ENCODE assay signal across 22 cellular contexts in genomic region chr5:111099058-111099778, GRCh38. TPM values are rescaled to one million over a fixed set of nuclear protein-coding genes. Genes with fewer than 3 reads are reported as not detected.
DNase-seq lines count a peak whose midpoint lies in the region; ATAC-seq, FAIRE-seq and TF ChIP-seq lines count a peak whose summit lies in the region.
"Had no signal": no experiment of that assay in that cellular context is flagged by ENCODE, and none has a peak within 500 bp of the region (broad histone marks: within the 10 kb centered on the region; RNA-seq: fewer than 3 reads in every experiment).

No MANE protein-coding gene starts in this region.

- no peak for TF ChIP-seq CTCF in HEK293 (tag by site-specific recombination; IDR thresholded peaks at IDR 0.05)
- no peak for TF ChIP-seq CTCF in astrocyte (IDR thresholded peaks at IDR 0.05; ENCODE audit: insufficient read depth, low read depth, low read length)

- CTCF ChIA-PET in HEK293 (lab: Yijun Ruan, JAX) = interaction anchor here (0.6 kb wide), 1 partner anchor 448 kb away, joined by 4 read pairs; no protein-coding TSS in a partner anchor
- CTCF ChIA-PET in activated CD8-positive, alpha-beta memory T cell treated with anti-CD3 and anti-CD28 coated beads, Interleukin-2, amount 10 ng/mL, durations not matched to agents 7 days and 5 days (lab: Charles Lee) = interaction anchor here (0.7 to 1.0 kb wide), 2 partner anchors 42 to 59 kb away, joined by 3 read pairs; no protein-coding TSS in a partner anchor

- H3K9me3 Mint-ChIP-seq in astrocyte (ENCODE audit: unreplicated experiment) = no peaks in the 10 kb centered on the region
- no peaks in the 10 kb centered on the region for H3K9me3 Mint-ChIP-seq in T-helper 2 cell treated with Interferon-gamma antibody and Interleukin-4, amounts not matched to agents 5 μg/mL and 100 μg/mL, for 36 hours
- H3K9me3 Mint-ChIP-seq in activated CD8-positive, alpha-beta memory T cell treated with anti-CD3 and anti-CD28 coated beads, Interleukin-2, amount 10 ng/mL, durations not matched to agents 7 days and 5 days (ENCODE audit: low read depth) = no peaks in the 10 kb centered on the region

- H3K79me2 ChIP-seq in astrocyte (ENCODE audit: insufficient read depth, low read length) = peaks cover 45% of the 10 kb centered on the region

- peaks cover 14% of the 10 kb centered on the region for H4K20me1 ChIP-seq in astrocyte (ENCODE audit: insufficient read depth, low read length)

- H3K9me3 ChIP-seq in HEK293 (ENCODE audit: control insufficient read depth, insufficient read depth, low read depth, low read length) (no peaks in the 10 kb centered on the region), astrocyte (ENCODE audit: insufficient read depth, low read depth, low read length) (no peaks in the 10 kb centered on the region)
- H3K9me3 ChIP-seq: HAP-1, SK-N-SH had no signal

- no peak overlapping the region for H3K4me3 Mint-ChIP-seq in astrocyte (ENCODE audit: unreplicated experiment)
- no peak overlapping the region for H3K4me3 Mint-ChIP-seq in T-helper 2 cell treated with Interferon-gamma antibody and Interleukin-4, amounts not matched to agents 5 μg/mL and 100 μg/mL, for 36 hours
- no peak overlapping the region for H3K4me3 Mint-ChIP-seq in activated CD8-positive, alpha-beta memory T cell treated with anti-CD3 and anti-CD28 coated beads, Interleukin-2, amount 10 ng/mL, durations not matched to agents 7 days and 5 days
- H3K4me3 Mint-ChIP-seq: B cell had no signal

- peaks cover 36 to 78% of the 10 kb centered on the region in 2 experiments for H3K36me3 ChIP-seq in HEK293 (ENCODE audit: control insufficient read depth in 2 of 2, insufficient read depth in 1 of 2, low read length in 2 of 2)
- peaks cover 52% of the 10 kb centered on the region for H3K36me3 ChIP-seq in astrocyte (ENCODE audit: insufficient read depth, low read length)

- H3K27ac ChIP-seq in HEK293 (ENCODE audit: extremely low read depth, low read depth, low read length) (no peak overlapping the region), astrocyte (ENCODE audit: low read depth, low read length) (no peak overlapping the region)

- POLR2A ChIA-PET in HEK293 (lab: Yijun Ruan, JAX) = no interaction called here

- no peaks in the 10 kb centered on the region for H3K27me3 Mint-ChIP-seq in astrocyte (ENCODE audit: low read depth, unreplicated experiment)
- H3K27me3 Mint-ChIP-seq in T-helper 2 cell treated with Interferon-gamma antibody and Interleukin-4, amounts not matched to agents 5 μg/mL and 100 μg/mL, for 36 hours (ENCODE audit: low read depth) = no peaks in the 10 kb centered on the region
- H3K27me3 Mint-ChIP-seq in activated CD8-positive, alpha-beta memory T cell treated with anti-CD3 and anti-CD28 coated beads, Interleukin-2, amount 10 ng/mL, durations not matched to agents 7 days and 5 days = no peaks in the 10 kb centered on the region
- H3K27me3 Mint-ChIP-seq: B cell had no signal

- H3K36me3 Mint-ChIP-seq in astrocyte (ENCODE audit: low read depth, unreplicated experiment) = peaks cover 3% of the 10 kb centered on the region
- H3K36me3 Mint-ChIP-seq in T-helper 2 cell treated with Interferon-gamma antibody and Interleukin-4, amounts not matched to agents 5 μg/mL and 100 μg/mL, for 36 hours (ENCODE audit: low read depth) = peaks cover 35% of the 10 kb centered on the region
- H3K36me3 Mint-ChIP-seq in activated CD8-positive, alpha-beta memory T cell treated with anti-CD3 and anti-CD28 coated beads, Interleukin-2, amount 10 ng/mL, durations not matched to agents 7 days and 5 days = peaks cover 34% of the 10 kb centered on the region

- FAIRE-seq in astrocyte (lab: Jason Lieb, UNC) = no peak
- FAIRE-seq in islet of Langerhans (lab: Jason Lieb, UNC) = peak; percentile 56

- ATAC-seq in activated CD8-positive, alpha-beta memory T cell treated with anti-CD3 and anti-CD28 coated beads, Interleukin-2, amount 10 ng/mL, durations not matched to agents 7 days and 5 days = no peak
- ATAC-seq in GM21360 (IDR thresholded peaks at IDR 0.05; ENCODE audit: unreplicated experiment) = no peak

- peaks cover 6% of the 10 kb centered on the region for H3K4me1 Mint-ChIP-seq in astrocyte (ENCODE audit: low read depth, unreplicated experiment)
- peaks cover 21% of the 10 kb centered on the region for H3K4me1 Mint-ChIP-seq in T-helper 2 cell treated with Interferon-gamma antibody and Interleukin-4, amounts not matched to agents 5 μg/mL and 100 μg/mL, for 36 hours (ENCODE audit: low read depth)
- peaks cover 21% of the 10 kb centered on the region for H3K4me1 Mint-ChIP-seq in activated CD8-positive, alpha-beta memory T cell treated with anti-CD3 and anti-CD28 coated beads, Interleukin-2, amount 10 ng/mL, durations not matched to agents 7 days and 5 days

- no peaks in the 10 kb centered on the region for H3K4me1 ChIP-seq in HEK293 (ENCODE audit: control insufficient read depth, insufficient read depth, low read length)
- H3K4me1 ChIP-seq in astrocyte (ENCODE audit: insufficient read depth, low read length) = peaks cover under 1% of the 10 kb centered on the region

- no peak overlapping the region for H3K9ac ChIP-seq in astrocyte (ENCODE audit: low read length)
- H3K9ac ChIP-seq: SK-N-SH had no signal

- no peak overlapping the region for H3K27ac Mint-ChIP-seq in astrocyte (ENCODE audit: unreplicated experiment)
- no peak overlapping the region for H3K27ac Mint-ChIP-seq in T-helper 2 cell treated with Interferon-gamma antibody and Interleukin-4, amounts not matched to agents 5 μg/mL and 100 μg/mL, for 36 hours
- no peak overlapping the region for H3K27ac Mint-ChIP-seq in activated CD8-positive, alpha-beta memory T cell treated with anti-CD3 and anti-CD28 coated beads, Interleukin-2, amount 10 ng/mL, durations not matched to agents 7 days and 5 days
- H3K27ac Mint-ChIP-seq: B cell had no signal

- H3K4me3 ChIP-seq in HEK293 (ENCODE audit: low read depth, low read length) (no peak overlapping the region), astrocyte (ENCODE audit: insufficient read depth, low read depth, low read length) (no peak overlapping the region)
- H3K4me3 ChIP-seq: HAP-1 had no signal

- H2AFZ ChIP-seq in astrocyte (ENCODE audit: low read depth, low read length) = no peak overlapping the region

- no peaks in the 10 kb centered on the region for H3K27me3 ChIP-seq in astrocyte (ENCODE audit: insufficient read depth, low read length)

- peak; percentile 14 for DNase-seq in astrocyte (ENCODE audit: low read depth)
- peak; percentile 38 for DNase-seq in fibroblast of gingiva (ENCODE audit: low read depth)
- no peak for DNase-seq in T-helper 2 cell treated with Interferon-gamma antibody and Interleukin-4, amounts not matched to agents 5 μg/mL and 100 μg/mL, for 36 hours (ENCODE audit: low spot score)
- DNase-seq in NCI-H146 (lab: John Stamatoyannopoulos, UW) = no peak
- DNase-seq in activated CD8-positive, alpha-beta memory T cell treated with anti-CD3 and anti-CD28 coated beads, Interleukin-2, amount 10 ng/mL, durations not matched to agents 7 days and 5 days = no peak
- DNase-seq: GDM1, KBM-7, MV-4-11, NCI-H1417, NCI-H187 treated with DMSO at 0.1 percent for 48 hours, NCI-H2227 treated with DMSO at 0.1 percent for 48 hours, NCI-H524, NCI-H82, OCI-M1, RPMI8226, SHP77 treated with DMSO at 0.1 percent for 48 hours, SK-N-SH had no signal

- no peak overlapping the region for H3K4me2 ChIP-seq in astrocyte (ENCODE audit: low read length)
- H3K4me2 ChIP-seq: SK-N-SH had no signal

TF ChIP-seq in HEK293, 187 proteins besides CTCF, POLR2A, EP300 and RAD21:
- TF ChIP-seq ZNF248 (tag by site-specific recombination; IDR thresholded peaks at IDR 0.05) (no peak), ZSCAN4 (tag by site-specific recombination; IDR thresholded peaks at IDR 0.05) (no peak), ZNF335 (tag by site-specific recombination; conservative IDR thresholded peaks at IDR 0.05) (no peak), ZNF362 (tag by site-specific recombination; IDR thresholded peaks at IDR 0.05) (peak; percentile 95), ZNF473 (tag by site-specific recombination; IDR thresholded peaks at IDR 0.05) (no peak), ZNF654 (tag by site-specific recombination; IDR thresholded peaks at IDR 0.05; ENCODE audit: low read depth) (no peak), ZNF354C (tag by site-specific recombination; IDR thresholded peaks at IDR 0.05; ENCODE audit: borderline replicate concordance, low read depth) (no peak)

RNA-seq across cellular contexts. Expression of gene WDR36, which starts 7.1 kb away (rescaled TPM):
- total RNA-seq in astrocyte = 30.8 and 33.4 TPM in 2 replicates
- 10 to 100 TPM; 28.4 to 46.6 TPM for total RNA-seq in activated CD8-positive, alpha-beta memory T cell treated with anti-CD3 and anti-CD28 coated beads, Interleukin-2, amount 10 ng/mL, durations not matched to agents 7 days and 5 days

RNA-seq across cellular contexts. Expression of gene TSLP, which starts 27.7 kb away (rescaled TPM):
- total RNA-seq in astrocyte = 0.14 and 0.43 TPM in 2 replicates
- total RNA-seq in activated CD8-positive, alpha-beta memory T cell treated with anti-CD3 and anti-CD28 coated beads, Interleukin-2, amount 10 ng/mL, durations not matched to agents 7 days and 5 days = under 1 TPM; 0.20 to 0.40 TPM
- total RNA-seq: B cell had no signal

Comparison
In these comparisons a context has a peak if more than half of its experiments do, and no peak if none do; other contexts are left out.
1. DNase-seq: peak in astrocyte (single experiment) and fibroblast of gingiva (single experiment); none in T-helper 2 cell treated with Interferon-gamma antibody and Interleukin-4, amounts not matched to agents 5 μg/mL and 100 μg/mL, for 36 hours (single experiment), NCI-H146 (single experiment) and activated CD8-positive, alpha-beta memory T cell treated with anti-CD3 and anti-CD28 coated beads, Interleukin-2, amount 10 ng/mL, durations not matched to agents 7 days and 5 days (single experiment).